29 cellular contexts compared by ENCODE assay signal in genomic region chr2:180146541-180146940, GRCh38.
"Had no signal": no experiment of that assay in that cellular context is flagged by ENCODE, and none has a peak within 500 bp of the region (broad histone marks: within the 10 kb centered on the region; RNA-seq: fewer than 3 reads in every experiment).

No MANE protein-coding gene starts in this region.

- ATAC-seq: body of pancreas, left cardiac atrium, left ventricle myocardium superior, pancreas, T-helper 17 cell had no signal

- H3K27me3 ChIP-seq: adrenal gland, body of pancreas, esophagus squamous epithelium, pancreas, right atrium auricular region, tibial nerve had no signal

- H3K4me1 Mint-ChIP-seq: activated CD4-positive, alpha-beta T cell treated with anti-CD3 and anti-CD28 coated beads, Interleukin-2, amount 10 ng/mL, durations not matched to agents 24 days and 14 days; activated naive CD8-positive, alpha-beta T cell treated with anti-CD3 and anti-CD28 coated beads for 36 hours; nephron; T-helper 17 cell had no signal

- H3K27me3 Mint-ChIP-seq: activated naive CD8-positive, alpha-beta T cell treated with anti-CD3 and anti-CD28 coated beads for 36 hours had no signal

- H3K36me3 ChIP-seq: adrenal gland, esophagus squamous epithelium, pancreas, right atrium auricular region, tibial nerve, WERI-Rb-1 had no signal

- H3K9me3 ChIP-seq: adrenal gland, body of pancreas, esophagus squamous epithelium, pancreas, right atrium auricular region, tibial nerve had no signal

- H3K4me3 Mint-ChIP-seq: activated CD4-positive, alpha-beta memory T cell treated with anti-CD3 and anti-CD28 coated beads for 36 hours; activated CD4-positive, alpha-beta T cell treated with anti-CD3 and anti-CD28 coated beads, Interleukin-2, amount 10 ng/mL, durations not matched to agents 24 days and 14 days; activated naive CD4-positive, alpha-beta T cell treated with anti-CD3 and anti-CD28 coated beads for 36 hours; activated naive CD8-positive, alpha-beta T cell treated with anti-CD3 and anti-CD28 coated beads for 36 hours; activated T-helper 1 cell treated with anti-CD3 and anti-CD28 coated beads, Interleukin-12 subunit alpha, Interleukin-12 subunit beta, Interleukin-2, Interleukin-4 antibody, amounts not matched to agents 30 ng/mL and 10 ng/mL and 1 ng/mL, durations not matched to agents 14 hours and 24 hours and 36 hours; nephron; T-helper 17 cell had no signal

- H3K27ac Mint-ChIP-seq: activated CD4-positive, alpha-beta memory T cell treated with anti-CD3 and anti-CD28 coated beads for 36 hours; activated CD4-positive, alpha-beta T cell treated with anti-CD3 and anti-CD28 coated beads, Interleukin-2, amount 10 ng/mL, durations not matched to agents 24 days and 14 days; activated naive CD4-positive, alpha-beta T cell treated with anti-CD3 and anti-CD28 coated beads for 36 hours; activated naive CD8-positive, alpha-beta T cell treated with anti-CD3 and anti-CD28 coated beads for 36 hours; activated T-helper 1 cell treated with anti-CD3 and anti-CD28 coated beads, Interleukin-12 subunit alpha, Interleukin-12 subunit beta, Interleukin-2, Interleukin-4 antibody, amounts not matched to agents 30 ng/mL and 10 ng/mL and 1 ng/mL, durations not matched to agents 14 hours and 24 hours and 36 hours; nephron; T-helper 17 cell had no signal

- H3K36me3 Mint-ChIP-seq: activated CD4-positive, alpha-beta memory T cell treated with anti-CD3 and anti-CD28 coated beads for 36 hours; activated naive CD8-positive, alpha-beta T cell treated with anti-CD3 and anti-CD28 coated beads for 36 hours had no signal

- DNase-seq: activated CD4-positive, alpha-beta memory T cell treated with anti-CD3 and anti-CD28 coated beads for 36 hours; activated CD4-positive, alpha-beta T cell treated with anti-CD3 and anti-CD28 coated beads, Interleukin-2, amount 10 ng/mL, durations not matched to agents 24 days and 14 days; activated CD4-positive, CD25-positive, alpha-beta regulatory T cell treated with anti-CD3 and anti-CD28 coated beads, Interleukin-2, amount 50 U/mL, for 72 hours; activated CD8-positive, alpha-beta memory T cell treated with anti-CD3 and anti-CD28 coated beads, Interleukin-2, amount 50 U/mL, for 4 hours; activated effector memory CD4-positive, alpha-beta T cell treated with anti-CD3 and anti-CD28 coated beads, Interleukin-2, amount 50 U/mL, for 16 hours; activated naive CD4-positive, alpha-beta T cell treated with anti-CD3 and anti-CD28 coated beads for 36 hours; activated naive CD8-positive, alpha-beta T cell treated with anti-CD3 and anti-CD28 coated beads for 36 hours; activated T-cell treated with anti-CD3 and anti-CD28 coated beads, Interleukin-2, amount 50 U/mL, for 1 hour; adrenal gland; aorta; body of pancreas; effector CD8-positive, alpha-beta T cell; esophagus squamous epithelium; foreskin melanocyte; islet precursor cell; left cardiac atrium; left ventricle myocardium superior; pancreas; stimulated activated CD4-positive, alpha-beta T cell treated with anti-CD3 and anti-CD28 coated beads, Interleukin-15, amount 100 ng/mL, for 24 hours; stimulated activated CD4-positive, alpha-beta T cell treated with anti-CD3 and anti-CD28 coated beads, Interleukin-2, amount 100 ng/mL, for 24 hours; stimulated activated naive CD4-positive, alpha-beta T cell treated with Interleukin-2 at 50 U/mL for 16 hours; T-helper 17 cell; T1000; WERI-Rb-1 had no signal

- H3K27ac ChIP-seq: adrenal gland, body of pancreas, epithelial cell of prostate, esophagus squamous epithelium, pancreas, right atrium auricular region, tibial nerve, WERI-Rb-1 had no signal

- H3K4me3 ChIP-seq: adrenal gland, body of pancreas, esophagus squamous epithelium, pancreas, right atrium auricular region, tibial nerve had no signal

- H3K4me1 ChIP-seq: adrenal gland, body of pancreas, esophagus squamous epithelium, pancreas, right atrium auricular region, tibial nerve had no signal

- H3K9me3 Mint-ChIP-seq: activated CD4-positive, alpha-beta memory T cell treated with anti-CD3 and anti-CD28 coated beads for 36 hours; activated CD4-positive, alpha-beta T cell treated with anti-CD3 and anti-CD28 coated beads, Interleukin-2, amount 10 ng/mL, durations not matched to agents 24 days and 14 days; activated naive CD4-positive, alpha-beta T cell treated with anti-CD3 and anti-CD28 coated beads for 36 hours; activated naive CD8-positive, alpha-beta T cell treated with anti-CD3 and anti-CD28 coated beads for 36 hours; activated T-helper 1 cell treated with anti-CD3 and anti-CD28 coated beads, Interleukin-12 subunit alpha, Interleukin-12 subunit beta, Interleukin-2, Interleukin-4 antibody, amounts not matched to agents 30 ng/mL and 10 ng/mL and 1 ng/mL, durations not matched to agents 14 hours and 24 hours and 36 hours; nephron had no signal
